In the genomic region with DNA sequence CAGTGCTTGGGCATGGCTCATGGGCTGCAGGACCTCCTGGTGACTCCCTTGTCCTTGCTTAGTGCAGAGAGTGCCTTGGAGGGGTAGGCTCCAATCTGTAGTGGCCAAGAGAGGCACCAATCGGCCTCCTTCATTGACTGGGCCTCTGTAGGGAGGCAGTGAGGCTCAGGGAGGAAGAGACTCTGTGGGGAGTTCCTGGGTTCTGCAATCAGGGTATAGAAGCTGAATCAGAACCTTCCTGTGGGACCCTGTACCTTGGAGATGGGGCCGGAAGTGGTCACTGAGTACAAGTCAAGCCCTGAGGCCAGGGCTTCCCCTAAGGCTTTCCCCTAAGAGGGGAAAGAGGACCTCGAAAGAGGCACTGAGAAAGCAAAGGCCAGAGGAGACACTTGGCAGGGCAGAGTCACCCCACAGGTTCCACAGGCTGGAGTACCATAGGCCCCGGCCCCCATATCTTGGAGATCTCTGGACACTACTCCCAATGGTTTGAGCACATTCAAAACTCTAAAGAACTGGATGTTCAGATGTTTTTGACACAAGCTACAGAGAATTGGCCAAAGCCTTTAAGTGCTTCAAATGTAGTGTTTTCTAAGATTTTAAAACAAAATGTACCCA, we compare ENCODE assay signal across 22 cellular contexts.
DNase-seq lines count a peak whose midpoint lies in the region; ATAC-seq, FAIRE-seq and TF ChIP-seq lines count a peak whose summit lies in the region.
"Had no signal": no experiment of that assay in that cellular context is flagged by ENCODE, and none has a peak within 500 bp of the region (broad histone marks: within the 10 kb centered on the region; RNA-seq: fewer than 3 reads in every experiment).

No MANE protein-coding gene starts in this region.

- H3K27ac ChIP-seq in A549 (peak overlapping the region; percentile 89 to 94; a peak in 5 of 6 replicates), SJSA1 (peak overlapping the region; percentile 90), transverse colon (no peak overlapping the region)
- H3K27ac ChIP-seq: breast epithelium, parathyroid adenoma, upper lobe of right lung had no signal

- no peak for TF ChIP-seq RAD21 in A549 (conservative IDR thresholded peaks at IDR 0.05 in 1 of 2, IDR thresholded peaks at IDR 0.05 in 1 of 2)

- in situ Hi-C loops in GM13977 (cut with MboI; ENCODE audit: low pct_unique_long_range_greater_than_20kb, low sequenced_read_pairs, unreplicated experiment) (no loop called here), transverse colon (cut with MboI; ENCODE audit: low pct_ligation_motif_present in 1 of 4, low pct_unique_long_range_greater_than_20kb in 1 of 4, low sequenced_read_pairs in 3 of 4) (no loop called here)

- 100% methylated on average over 4 of the region's 4 CpGs for WGBS in A549 (ENCODE audit: missing lambda C conversion rate)
- WGBS in transverse colon (ENCODE audit: low coverage in 1 of 2), 2 donors, result 88% methylated on average over 3 of the region's 4 CpGs; no CpG with 5 or more reads in 1 of the 2 donors

- ATAC-seq in A549, result no peak
- peak; percentile 23 for ATAC-seq in HG02870 (IDR thresholded peaks at IDR 0.05; ENCODE audit: unreplicated experiment)
- ATAC-seq: activated naive CD8-positive, alpha-beta T cell treated with anti-CD3 and anti-CD28 coated beads, Interleukin-2, amount 50 U/mL, for 24 hours had no signal

- H3K4me2 ChIP-seq in A549, result no peak overlapping the region

- no peaks in the 10 kb centered on the region for H3K36me3 ChIP-seq in SJSA1
- H3K36me3 ChIP-seq in transverse colon, result no peaks in the 10 kb centered on the region
- H3K36me3 ChIP-seq: breast epithelium, upper lobe of right lung had no signal

- no peak for TF ChIP-seq CTCF in A549 (IDR thresholded peaks at IDR 0.05)
- TF ChIP-seq CTCF in GM13977 (IDR thresholded peaks at IDR 0.05; ENCODE audit: extremely low read depth, insufficient read depth, missing control alignments), result no peak
- no peak for TF ChIP-seq CTCF in transverse colon (IDR thresholded peaks at IDR 0.05)

- DNase-seq in A549 (ENCODE audit: low read depth in 1 of 2, low spot score in 1 of 2) (no peak), GM13977 (ENCODE audit: low spot score) (peak; percentile 66), SJSA1 (ENCODE audit: low read depth in 1 of 2, low spot score in 2 of 2) (no peak), transverse colon (no peak), NCI-H146 treated with DMSO at 0.1 percent for 48 hours (lab: John Stamatoyannopoulos, UW; ENCODE audit: unreplicated experiment) (no peak)
- DNase-seq in stimulated activated CD4-positive, alpha-beta T cell treated with anti-CD3 and anti-CD28 coated beads, Interleukin-4, amount 100 ng/mL, for 1 hour, result no peak
- no peak for DNase-seq in effector CD4-positive, alpha-beta T cell
- DNase-seq: activated naive CD8-positive, alpha-beta T cell treated with anti-CD3 and anti-CD28 coated beads, Interleukin-2, amount 50 U/mL, for 24 hours; DMS153; HCEC 1CT; KG1; kidney; naive B cell; NCI-H1048; NCI-H2029 treated with DMSO at 0.1 percent for 48 hours; NCI-H446 treated with DMSO at 0.1 percent for 48 hours; stimulated activated CD4-positive, alpha-beta T cell treated with anti-CD3 and anti-CD28 coated beads, Interleukin-2, amount 100 ng/mL, for 24 hours; SW 1271; upper lobe of right lung had no signal

- TF ChIP-seq EP300 in A549 (IDR thresholded peaks at IDR 0.05) (no peak), transverse colon (IDR thresholded peaks at IDR 0.05; ENCODE audit: low read depth) (no peak)

- no peaks in the 10 kb centered on the region for H3K27me3 ChIP-seq in SJSA1 (replicated peaks)
- no peaks in the 10 kb centered on the region for H3K27me3 ChIP-seq in transverse colon
- H3K27me3 ChIP-seq: breast epithelium, upper lobe of right lung had no signal

- FAIRE-seq in A549 (lab: Jason Lieb, UNC), result no peak
- FAIRE-seq: kidney had no signal

- TF ChIP-seq POLR2A in A549 (IDR thresholded peaks at IDR 0.05; ENCODE audit: low read length) (no peak), transverse colon (IDR thresholded peaks at IDR 0.05) (no peak)

- CTCF ChIA-PET in A549 (lab: Yijun Ruan, JAX), result interaction anchor here (1.8 to 13.4 kb wide), 3 partner anchors 9 to 127 kb away, joined by 5 to 302 read pairs (median 71); no protein-coding TSS in a partner anchor

- H3K9me3 ChIP-seq in A549 (peaks cover 5% of the 10 kb centered on the region; the same call in 1 of the 3 replicates), SJSA1 (replicated peaks) (no peaks in the 10 kb centered on the region), transverse colon (no peaks in the 10 kb centered on the region)
- H3K9me3 ChIP-seq: breast epithelium, upper lobe of right lung had no signal

- intact Hi-C loops in transverse colon (cut with DNase I; ENCODE audit: low total_unique reads), result loop anchor here (10.0 kb wide), 1 partner anchor 128 kb away; no protein-coding TSS in a partner anchor

- POLR2A ChIA-PET in A549 (lab: Yijun Ruan, JAX), result no interaction called here

- H3K4me3 ChIP-seq in A549, result no peak overlapping the region
- H3K4me3 ChIP-seq in SJSA1, result no peak overlapping the region
- no peak overlapping the region for H3K4me3 ChIP-seq in transverse colon
- H3K4me3 ChIP-seq: breast epithelium, upper lobe of right lung had no signal

- peaks cover 59% of the 10 kb centered on the region for H3K4me1 ChIP-seq in A549
- H3K4me1 ChIP-seq in SJSA1 (replicated peaks), result peaks cover 82% of the 10 kb centered on the region
- H3K4me1 ChIP-seq in transverse colon, result peaks cover 0 to 2% (median 0%) of the 10 kb centered on the region in 4 donors
- H3K4me1 ChIP-seq: breast epithelium had no signal

TF ChIP-seq in A549, 52 proteins besides CTCF, POLR2A, EP300 and RAD21:
- TF ChIP-seq CHD4 (IDR thresholded peaks at IDR 0.05; ENCODE audit: borderline replicate concordance), result no peak
- TF ChIP-seq MAFK (IDR thresholded peaks at IDR 0.05; ENCODE audit: partially characterized antibody), result no peak
- TF ChIP-seq, protein P1, sequence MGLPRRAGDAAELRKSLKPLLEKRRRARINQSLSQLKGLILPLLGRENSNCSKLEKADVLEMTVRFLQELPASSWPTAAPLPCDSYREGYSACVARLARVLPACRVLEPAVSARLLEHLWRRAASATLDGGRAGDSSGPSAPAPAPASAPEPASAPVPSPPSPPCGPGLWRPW (IDR thresholded peaks at IDR 0.05), result no peak
- no peak for TF ChIP-seq CHD2 (IDR thresholded peaks at IDR 0.05; ENCODE audit: low read length, partially characterized antibody)
- TF ChIP-seq SREBF2 (IDR thresholded peaks at IDR 0.05), result no peak
- no peak for TF ChIP-seq BHLHE40 (IDR thresholded peaks at IDR 0.05; ENCODE audit: low read depth, low read length)
- no peak for TF ChIP-seq NPAS2 (CRISPR knock-in tag; IDR thresholded peaks at IDR 0.05; ENCODE audit: borderline replicate concordance)
- TF ChIP-seq MYC (IDR thresholded peaks at IDR 0.05; ENCODE audit: borderline replicate concordance, low read length), result no peak
- TF ChIP-seq, protein P2, sequence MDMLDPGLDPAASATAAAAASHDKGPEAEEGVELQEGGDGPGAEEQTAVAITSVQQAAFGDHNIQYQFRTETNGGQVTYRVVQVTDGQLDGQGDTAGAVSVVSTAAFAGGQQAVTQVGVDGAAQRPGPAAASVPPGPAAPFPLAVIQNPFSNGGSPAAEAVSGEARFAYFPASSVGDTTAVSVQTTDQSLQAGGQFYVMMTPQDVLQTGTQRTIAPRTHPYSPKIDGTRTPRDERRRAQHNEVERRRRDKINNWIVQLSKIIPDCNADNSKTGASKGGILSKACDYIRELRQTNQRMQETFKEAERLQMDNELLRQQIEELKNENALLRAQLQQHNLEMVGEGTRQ (IDR thresholded peaks at IDR 0.05), result no peak
- TF ChIP-seq POLR2AphosphoS2 (conservative IDR thresholded peaks at IDR 0.05; ENCODE audit: low read length), result no peak
- TF ChIP-seq FOXS1 (CRISPR knock-in tag; IDR thresholded peaks at IDR 0.05), result no peak
- TF ChIP-seq KDM1A (IDR thresholded peaks at IDR 0.05; ENCODE audit: low read depth), result no peak
TF ChIP-seq in A549: peak in this region for 0.

Comparison
In these comparisons a context has a peak if more than half of its experiments do, and no peak if none do; other contexts are left out.
1. H3K27ac ChIP-seq: peak in A549 (2 of 2) and SJSA1 (single experiment); none in transverse colon (0 of 4).